1 cellular context compared by ENCODE assay signal in genomic region chr15:89630260-89630659, GRCh38.
TF ChIP-seq lines count a peak whose summit lies in the region.

No MANE protein-coding gene starts in this region.

TF ChIP-seq in A549, 52 proteins besides CTCF, POLR2A, EP300 and RAD21 (continued from another document):
- TF ChIP-seq, protein P1, sequence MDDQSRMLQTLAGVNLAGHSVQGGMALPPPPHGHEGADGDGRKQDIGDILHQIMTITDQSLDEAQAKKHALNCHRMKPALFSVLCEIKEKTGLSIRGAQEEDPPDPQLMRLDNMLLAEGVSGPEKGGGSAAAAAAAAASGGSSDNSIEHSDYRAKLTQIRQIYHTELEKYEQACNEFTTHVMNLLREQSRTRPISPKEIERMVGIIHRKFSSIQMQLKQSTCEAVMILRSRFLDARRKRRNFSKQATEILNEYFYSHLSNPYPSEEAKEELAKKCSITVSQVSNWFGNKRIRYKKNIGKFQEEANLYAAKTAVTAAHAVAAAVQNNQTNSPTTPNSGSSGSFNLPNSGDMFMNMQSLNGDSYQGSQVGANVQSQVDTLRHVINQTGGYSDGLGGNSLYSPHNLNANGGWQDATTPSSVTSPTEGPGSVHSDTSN (IDR thresholded peaks at IDR 0.05) = no peak
- TF ChIP-seq BCL3 (IDR thresholded peaks at IDR 0.05) (no peak), CEBPB (IDR thresholded peaks at IDR 0.05) (no peak), HEYL (CRISPR knock-in tag; IDR thresholded peaks at IDR 0.05) (no peak), FOSB (CRISPR knock-in tag; IDR thresholded peaks at IDR 0.05) (no peak), GATA3 (IDR thresholded peaks at IDR 0.05; ENCODE audit: borderline replicate concordance) (no peak), EHMT2 (IDR thresholded peaks at IDR 0.05; ENCODE audit: low read depth) (no peak), KDM1A (IDR thresholded peaks at IDR 0.05; ENCODE audit: low read depth) (no peak), RARB (CRISPR knock-in tag; IDR thresholded peaks at IDR 0.05) (no peak), CBX2 (IDR thresholded peaks at IDR 0.05; ENCODE audit: borderline replicate concordance, low read depth) (no peak), ZSCAN20 (CRISPR knock-in tag; IDR thresholded peaks at IDR 0.05) (no peak)
